ENCODE assay signal across 8 cellular contexts in genomic region chr19:19820774-19821315, GRCh38. TPM values are rescaled to one million over a fixed set of nuclear protein-coding genes. Genes with fewer than 3 reads are reported as not detected.
DNase-seq lines count a peak whose midpoint lies in the region; ATAC-seq and TF ChIP-seq lines count a peak whose summit lies in the region.

No MANE protein-coding gene starts in this region.

- peaks cover 4% of the 10 kb centered on the region for H3K36me3 Mint-ChIP-seq in T-helper 17 cell (ENCODE audit: low read depth)

- peak; percentile 5 for ATAC-seq in GM19023 (IDR thresholded peaks at IDR 0.05; ENCODE audit: unreplicated experiment)
- ATAC-seq in T-helper 17 cell: no peak
- no peak for ATAC-seq in GM19324 (IDR thresholded peaks at IDR 0.05; ENCODE audit: low FRiP score, unreplicated experiment)

- H3K9me3 ChIP-seq in T-helper 17 cell (ENCODE audit: control insufficient read depth, low read length, poor library complexity, severe bottlenecking) (peaks cover 2% of the 10 kb centered on the region), skeletal muscle satellite cell (replicated peaks; ENCODE audit: low read length) (peaks cover 13% of the 10 kb centered on the region)

- DNase-seq in T-helper 17 cell (no peak), fibroblast of mammary gland (ENCODE audit: low read depth) (peak; percentile 1), A172 (ENCODE audit: low spot score) (no peak), SIG-M5 (lab: John Stamatoyannopoulos, UW) (no peak), NCI-H748 treated with DMSO at 0.1 percent for 48 hours (lab: John Stamatoyannopoulos, UW) (no peak)

- H3K27ac Mint-ChIP-seq in T-helper 17 cell: peak overlapping the region; percentile 99

- H3K4me3 ChIP-seq in fibroblast of mammary gland (ENCODE audit: control insufficient read depth, low read depth, low read length) (peak overlapping the region; percentile 86), skeletal muscle satellite cell (ENCODE audit: low read length) (peak overlapping the region; percentile 83)

- H3K4me1 Mint-ChIP-seq in T-helper 17 cell: peaks cover 15% of the 10 kb centered on the region

- peak overlapping the region; percentile 97 for H3K4me3 Mint-ChIP-seq in T-helper 17 cell

- H3K27me3 ChIP-seq in skeletal muscle satellite cell (ENCODE audit: control insufficient read depth, insufficient read depth, low read length): no peaks in the 10 kb centered on the region

- peaks cover 10% of the 10 kb centered on the region for H3K36me3 ChIP-seq in skeletal muscle satellite cell (ENCODE audit: insufficient read depth, low read length)

- no peak for TF ChIP-seq CTCF in fibroblast of mammary gland (conservative IDR thresholded peaks at IDR 0.05; ENCODE audit: control insufficient read depth, insufficient read depth, low read depth, low read length)

- no peaks in the 10 kb centered on the region for H3K27me3 Mint-ChIP-seq in T-helper 17 cell

- H3K4me1 ChIP-seq in skeletal muscle satellite cell (ENCODE audit: control insufficient read depth, insufficient read depth, low read length): no peaks in the 10 kb centered on the region

- H3K9ac ChIP-seq in skeletal muscle satellite cell (ENCODE audit: low read depth, low read length): peak overlapping the region; percentile 89

- H3K4me2 ChIP-seq in skeletal muscle satellite cell (ENCODE audit: low read length): peak overlapping the region; percentile 69

RNA-seq across cellular contexts. Expression of gene ZNF506, which starts 0.7 kb away (rescaled TPM):
- 10 to 100 TPM; 31.7 to 50.6 TPM for total RNA-seq in T-helper 17 cell
- 3.9 and 7.9 TPM in 2 replicates for total RNA-seq in skeletal muscle satellite cell (2012; rRNA removed)
- not detected in 2 replicates for total RNA-seq in A172 (2014; rRNA removed; shearing (Covaris generic))

RNA-seq across cellular contexts. Expression of gene ZNF253, which starts 44.8 kb away (rescaled TPM):
- total RNA-seq in T-helper 17 cell: 1 to 10 TPM; 5.8 to 8.0 TPM
- 2.2 and 3.3 TPM in 2 replicates for total RNA-seq in skeletal muscle satellite cell (2012; rRNA removed)
- total RNA-seq in A172 (2014; rRNA removed; shearing (Covaris generic)): 4.2 and 4.4 TPM in 2 replicates

Comparison
In these comparisons a context has a peak if more than half of its experiments do, and no peak if none do; other contexts are left out.
1. RNA of gene ZNF506, which starts 0.7 kb away (total RNA-seq): 31.7 to 50.6 TPM in T-helper 17 cell; not detected in A172; every median in the first group is over 10 times any median in the second.